1 cellular context compared by ENCODE assay signal in genomic region chr17:73998246-73999220, GRCh38.
TF ChIP-seq lines count a peak whose summit lies in the region.

No MANE protein-coding gene starts in this region.

TF ChIP-seq in HepG2, 621 proteins besides CTCF, POLR2A, EP300 and RAD21 (continued from another document):
- TF ChIP-seq ZNF407 (CRISPR knock-in tag; IDR thresholded peaks at IDR 0.05; ENCODE audit: not compliant biosample characterization) = no peak
- TF ChIP-seq JARID2 (CRISPR knock-in tag; IDR thresholded peaks at IDR 0.05; ENCODE audit: insufficient replicate concordance) = no peak
- TF ChIP-seq SALL1 (CRISPR knock-in tag; IDR thresholded peaks at IDR 0.05) = no peak
- TF ChIP-seq ZNF687 (CRISPR knock-in tag; IDR thresholded peaks at IDR 0.05) = peak; percentile 25; the same call in 1 of the 2 replicates
- TF ChIP-seq MTERF4 (CRISPR knock-in tag; IDR thresholded peaks at IDR 0.05) = no peak
- no peak for TF ChIP-seq CHCHD3 (CRISPR knock-in tag; IDR thresholded peaks at IDR 0.05)
- no peak for TF ChIP-seq ZFP37 (CRISPR knock-in tag; IDR thresholded peaks at IDR 0.05; ENCODE audit: borderline replicate concordance)
- no peak for TF ChIP-seq ZNF607 (CRISPR knock-in tag; IDR thresholded peaks at IDR 0.05; ENCODE audit: borderline replicate concordance)
- 0 out of 2 replicates have a peak, but pooled peaks have one; percentile 11 for TF ChIP-seq MXD1 (CRISPR knock-in tag; IDR thresholded peaks at IDR 0.05)
- no peak for TF ChIP-seq GTF3A (CRISPR knock-in tag; conservative IDR thresholded peaks at IDR 0.05)
- TF ChIP-seq NCOR1 (IDR thresholded peaks at IDR 0.05; ENCODE audit: borderline replicate concordance, low read length) = no peak
- TF ChIP-seq ZNF850 (CRISPR knock-in tag; conservative IDR thresholded peaks at IDR 0.05) = no peak
